Comparison of ENCODE assay signal across 9 cellular contexts in the genomic region with DNA sequence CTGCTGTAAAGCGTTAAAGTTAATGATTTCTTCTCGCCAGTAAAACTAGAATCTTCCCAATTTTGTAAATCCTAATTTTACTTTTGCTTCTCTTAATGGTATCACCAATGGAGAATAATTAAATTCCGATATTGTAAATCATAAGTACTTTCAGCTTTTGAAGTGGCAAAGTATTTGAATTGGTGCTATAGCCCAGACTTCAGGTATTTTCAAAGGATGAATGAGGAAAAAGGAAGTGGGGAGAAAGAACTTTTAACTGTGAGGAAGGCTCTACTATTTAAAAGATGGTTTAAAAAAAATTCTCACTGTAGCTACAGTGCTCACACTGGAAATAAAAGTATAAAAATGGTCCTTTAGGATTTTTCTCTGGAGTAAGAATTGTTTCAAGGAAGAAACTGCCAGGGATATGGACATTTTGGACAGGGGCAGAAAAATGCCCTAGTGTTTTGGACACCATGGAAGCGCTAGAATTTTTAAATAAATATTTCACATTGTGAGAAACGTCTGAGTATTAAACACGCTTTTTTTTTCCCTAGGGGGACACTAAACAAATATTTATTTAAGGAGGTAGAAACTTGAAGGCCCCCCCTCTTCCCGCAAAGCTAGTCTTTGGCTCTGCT. TPM values are rescaled to one million over a fixed set of nuclear protein-coding genes. Genes with fewer than 3 reads are reported as not detected.
DNase-seq lines count a peak whose midpoint lies in the region; ATAC-seq and TF ChIP-seq lines count a peak whose summit lies in the region.
"Had no signal": no experiment of that assay in that cellular context is flagged by ENCODE, and none has a peak within 500 bp of the region (broad histone marks: within the 10 kb centered on the region; RNA-seq: fewer than 3 reads in every experiment).

No MANE protein-coding gene starts in this region.

- ATAC-seq in GM21447 (IDR thresholded peaks at IDR 0.05; ENCODE audit: unreplicated experiment) = no peak

- H3K9me3 Mint-ChIP-seq in IgD-negative memory B cell = no peaks in the 10 kb centered on the region
- H3K9me3 Mint-ChIP-seq in chondrocyte (ENCODE audit: low read depth) = no peaks in the 10 kb centered on the region

- POLR2A ChIA-PET in AG04450 (lab: Yijun Ruan, JAX) = no interaction called here

- H3K27me3 Mint-ChIP-seq in IgD-negative memory B cell = no peaks in the 10 kb centered on the region
- H3K27me3 Mint-ChIP-seq in chondrocyte (ENCODE audit: low read depth) = no peaks in the 10 kb centered on the region

- peak overlapping the region; percentile 79 for H3K4me3 ChIP-seq in AG04450 (ENCODE audit: low read depth, low read length)
- H3K4me3 ChIP-seq in muscle layer of colon (ENCODE audit: low read depth in 1 of 2, low read length in 2 of 2) = peak overlapping the region; percentile 65 to 92

- H3K36me3 Mint-ChIP-seq in IgD-negative memory B cell = no peaks in the 10 kb centered on the region
- no peaks in the 10 kb centered on the region for H3K36me3 Mint-ChIP-seq in chondrocyte (ENCODE audit: low read depth)

- CTCF ChIA-PET in AG04450 (lab: Charles Lee) = no interaction called here

- DNase-seq in AG04450 (ENCODE audit: low read depth, low spot score) (no peak), chondrocyte (ENCODE audit: low spot score) (no peak), NAMALWA (ENCODE audit: low spot score) (no peak), inferior parietal cortex (ENCODE audit: extremely low spot score) (no peak), NCI-H2171 (lab: John Stamatoyannopoulos, UW) (no peak)
- DNase-seq: SIG-M5 had no signal

- H3K27ac ChIP-seq in AG04450 (ENCODE audit: low read depth, low read length) (peak overlapping the region; percentile 43), muscle layer of colon (ENCODE audit: low read depth, low read length) (peak overlapping the region; percentile 75)

- H3K27me3 ChIP-seq in AG04450 (ENCODE audit: control insufficient read depth, insufficient read depth, low read length) = no peaks in the 10 kb centered on the region
- no peaks in the 10 kb centered on the region for H3K27me3 ChIP-seq in muscle layer of colon (ENCODE audit: control insufficient read depth in 1 of 2, insufficient read depth in 2 of 2, low read length in 2 of 2)

- no peak for TF ChIP-seq CTCF in AG04450 (IDR thresholded peaks at IDR 0.05; ENCODE audit: low read depth, low read length)
- TF ChIP-seq CTCF in chondrocyte (IDR thresholded peaks at IDR 0.05) = no peak

- H3K4me1 ChIP-seq in muscle layer of colon (ENCODE audit: insufficient read depth, low read length) = peaks cover 5% of the 10 kb centered on the region

- H3K27ac Mint-ChIP-seq in IgD-negative memory B cell (peak overlapping the region; percentile 59 to 78 (median 73)), chondrocyte (ENCODE audit: unreplicated experiment) (peak overlapping the region; percentile 79)

- H3K9me3 ChIP-seq in AG04450 (ENCODE audit: control insufficient read depth, insufficient read depth, low read length) = no peaks in the 10 kb centered on the region
- no peaks in the 10 kb centered on the region for H3K9me3 ChIP-seq in muscle layer of colon (ENCODE audit: low read length)

- peak overlapping the region; percentile 80 to 94 (median 88) for H3K4me3 Mint-ChIP-seq in IgD-negative memory B cell
- H3K4me3 Mint-ChIP-seq in chondrocyte (ENCODE audit: unreplicated experiment) = peak overlapping the region; percentile 80

- H3K4me1 Mint-ChIP-seq in IgD-negative memory B cell (peaks cover 17 to 26% (median 19%) of the 10 kb centered on the region in 3 donors), chondrocyte (ENCODE audit: low read depth) (peaks cover 30% of the 10 kb centered on the region)

- no peaks in the 10 kb centered on the region for H3K36me3 ChIP-seq in muscle layer of colon (ENCODE audit: insufficient read depth, low read length)

- H3K9ac ChIP-seq in muscle layer of colon (ENCODE audit: low read length) = peak overlapping the region; percentile 53

RNA-seq across cellular contexts. Expression of a gene that starts 1.3 kb away (rescaled TPM):
- polyA plus RNA-seq in AG04450 (2011; rRNA removed) (46.4 and 61.1 TPM in 2 replicates), IgD-negative memory B cell (8.1 TPM)
- polyA minus RNA-seq in AG04450 (2011; rRNA and poly(A)+ RNA removed) = 37.7 and 59.1 TPM in 2 replicates
- total RNA-seq in chondrocyte = 49.3 to 54.9 TPM (median 54.1 TPM) in 3 replicates
